Comparison of ENCODE assay signal across 1 cellular context in genomic region chr2:85614757-85615156, GRCh38. TPM values are rescaled to one million over a fixed set of nuclear protein-coding genes. Genes with fewer than 3 reads are reported as not detected.
"Had no signal": no experiment of that assay in that cellular context is flagged by ENCODE, and none has a peak within 500 bp of the region (broad histone marks: within the 10 kb centered on the region; RNA-seq: fewer than 3 reads in every experiment).

No MANE protein-coding gene starts in this region.

RNA-seq across cellular contexts. Expression of gene VAMP5, which starts 30.5 kb away (rescaled TPM):
- total RNA-seq: SJCRH30 had no signal
